Comparison of ENCODE assay signal across 8 cellular contexts in the genomic region with DNA sequence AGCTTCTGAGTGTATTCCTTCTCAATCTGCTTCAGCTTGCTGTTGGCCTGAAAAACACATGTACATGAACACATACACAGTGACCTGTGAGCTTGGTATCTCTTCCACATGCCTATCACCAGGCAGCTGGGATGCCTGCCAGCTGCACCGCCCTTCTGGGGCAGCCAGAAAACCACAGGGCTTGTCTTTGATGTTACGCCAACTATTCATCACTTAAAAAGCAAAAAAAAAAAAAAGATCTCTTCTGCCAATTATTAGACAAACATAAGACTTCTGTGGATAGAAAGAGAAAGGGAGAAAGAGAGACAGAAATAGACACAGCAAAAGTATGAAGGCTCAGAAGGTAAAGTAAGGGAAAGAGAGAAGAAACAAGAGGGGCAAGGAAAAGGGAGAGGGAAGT.
DNase-seq lines count a peak whose midpoint lies in the region; ATAC-seq and TF ChIP-seq lines count a peak whose summit lies in the region.

No MANE protein-coding gene starts in this region.

- H3K27me3 ChIP-seq in right atrium auricular region, result no peaks in the 10 kb centered on the region
- no peaks in the 10 kb centered on the region for H3K27me3 ChIP-seq in Panc1 (ENCODE audit: control insufficient read depth, insufficient read depth, low read length)
- H3K27me3 ChIP-seq in right cardiac atrium (ENCODE audit: control insufficient read depth, insufficient read depth), result no peaks in the 10 kb centered on the region

- no peak overlapping the region for H3K4me3 ChIP-seq in right atrium auricular region
- no peak overlapping the region for H3K4me3 ChIP-seq in Panc1 (ENCODE audit: low read depth in 2 of 2, low read length in 2 of 2)
- H3K4me3 ChIP-seq in right cardiac atrium (ENCODE audit: low read length), result no peak overlapping the region

- in situ Hi-C loops in Panc1 (cut with HindIII; ENCODE audit: low pct_unique_long_range_greater_than_20kb, low sequenced_read_pairs), result no loop called here

- CTCF ChIA-PET in Panc1 (lab: Charles Lee), result no interaction called here

- no peaks in the 10 kb centered on the region for H3K36me3 ChIP-seq in right atrium auricular region
- H3K36me3 ChIP-seq in Panc1 (ENCODE audit: control insufficient read depth, insufficient read depth, low read length), result no peaks in the 10 kb centered on the region; the same call in 1 of the 2 replicates

- H3K9me3 ChIP-seq in right atrium auricular region, result no peaks in the 10 kb centered on the region
- H3K9me3 ChIP-seq in Panc1 (ENCODE audit: control insufficient read depth, insufficient read depth, low read depth, low read length), result no peaks in the 10 kb centered on the region
- no peaks in the 10 kb centered on the region for H3K9me3 ChIP-seq in right cardiac atrium (ENCODE audit: control insufficient read depth, low read length)

- DNase-seq in Right ventricle myocardium inferior (ENCODE audit: missing footprints) (peak; percentile 76), right atrium auricular region (ENCODE audit: low spot score) (no peak), Panc1 (ENCODE audit: low read depth, low spot score) (peak; percentile 12), right cardiac atrium (peak; percentile 71 to 91 (median 86)), NK-92 (lab: John Stamatoyannopoulos, UW; ENCODE audit: unreplicated experiment) (no peak), midbrain (lab: John Stamatoyannopoulos, UW) (no peak)
- peak; percentile 49 for DNase-seq in activated naive CD4-positive, alpha-beta T cell treated with anti-CD3 and anti-CD28 coated beads, Interleukin-2, amount 50 U/mL, for 16 hours
- peak in 2 of 3 experiments; percentile 11 to 35 for DNase-seq in stimulated activated CD4-positive, alpha-beta T cell treated with anti-CD3 and anti-CD28 coated beads, TNF-alpha, amount 100 ng/mL, for 24 hours (ENCODE audit: low read depth in 3 of 3)

- H3K4me1 ChIP-seq in right atrium auricular region (peaks cover 0 to 10% of the 10 kb centered on the region in 2 donors), Panc1 (ENCODE audit: control insufficient read depth, insufficient read depth, low read length) (no peaks in the 10 kb centered on the region), right cardiac atrium (ENCODE audit: control insufficient read depth, insufficient read depth, low read length) (no peaks in the 10 kb centered on the region)

- H3K27ac ChIP-seq in right atrium auricular region (no peak overlapping the region), Panc1 (ENCODE audit: low read length) (no peak overlapping the region), right cardiac atrium (ENCODE audit: low read length) (no peak overlapping the region)

- no peak for TF ChIP-seq CTCF in right atrium auricular region (IDR thresholded peaks at IDR 0.05)
- no peak for TF ChIP-seq CTCF in Panc1 (IDR thresholded peaks at IDR 0.05)

- intact Hi-C loops in Right ventricle myocardium inferior (cut with DNase I), result no loop called here
- intact Hi-C loops in Panc1 (cut with micrococcal nuclease; ENCODE audit: unreplicated experiment), result no loop called here
- intact Hi-C loops in right cardiac atrium (cut with DNase I), result no loop called here

- POLR2A ChIA-PET in Panc1 (lab: Charles Lee), result no interaction called here

- no TSS peak for BruUV-seq in Panc1 (replicated peaks; lab: Mats Ljungman, UMichigan)

- ATAC-seq in Right ventricle myocardium inferior (peak; percentile 83), Panc1 (no peak), right cardiac atrium (peak; percentile 91 to 95)

- WGBS in right cardiac atrium, result 27% methylated on average over 2 of the region's 2 CpGs

Comparison
In these comparisons a context has a peak if more than half of its experiments do, and no peak if none do; other contexts are left out.
1. DNase-seq: peak in Right ventricle myocardium inferior (single experiment), Panc1 (single experiment), activated naive CD4-positive, alpha-beta T cell treated with anti-CD3 and anti-CD28 coated beads, Interleukin-2, amount 50 U/mL, for 16 hours (single experiment), right cardiac atrium (3 of 3) and stimulated activated CD4-positive, alpha-beta T cell treated with anti-CD3 and anti-CD28 coated beads, TNF-alpha, amount 100 ng/mL, for 24 hours (2 of 3); none in right atrium auricular region (single experiment), NK-92 (single experiment) and midbrain (single experiment).